16 cellular contexts compared by ENCODE assay signal in the genomic region with DNA sequence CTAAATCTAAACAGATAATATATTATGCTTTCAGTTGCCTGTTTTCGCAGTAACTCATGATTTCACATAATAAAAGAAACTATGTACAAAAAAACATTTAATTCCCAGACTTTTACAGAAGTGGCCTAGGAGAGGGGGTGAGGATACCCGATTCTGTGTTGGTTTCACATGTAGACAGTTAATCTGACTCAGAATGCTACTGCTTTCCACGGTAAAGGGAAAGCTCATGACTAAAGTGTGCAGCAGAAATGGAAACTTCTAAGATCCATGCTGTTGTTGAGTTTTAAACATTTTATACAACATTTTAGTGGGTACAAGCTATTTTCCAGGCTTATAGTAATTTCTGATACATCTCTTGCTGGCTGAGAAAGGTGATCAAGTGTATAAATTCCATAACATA.
DNase-seq lines count a peak whose midpoint lies in the region; ATAC-seq and TF ChIP-seq lines count a peak whose summit lies in the region.
"Had no signal": no experiment of that assay in that cellular context is flagged by ENCODE, and none has a peak within 500 bp of the region (broad histone marks: within the 10 kb centered on the region; RNA-seq: fewer than 3 reads in every experiment).

No MANE protein-coding gene starts in this region.

- in situ Hi-C loops in gastrocnemius medialis (cut with MboI; ENCODE audit: low sequenced_read_pairs in 4 of 4), result no loop called here

- H3K9me3 ChIP-seq in uterus, result no peaks in the 10 kb centered on the region
- H3K9me3 ChIP-seq in gastrocnemius medialis, result no peaks in the 10 kb centered on the region
- H3K9me3 ChIP-seq: HAP-1 had no signal

- ATAC-seq in GM18499 (IDR thresholded peaks at IDR 0.05; ENCODE audit: insufficient read depth, unreplicated experiment) (peak; percentile 38), GM19438 (IDR thresholded peaks at IDR 0.05; ENCODE audit: low read depth, unreplicated experiment) (peak; percentile 49), HG02938 (IDR thresholded peaks at IDR 0.05; ENCODE audit: unreplicated experiment) (peak; percentile 36), HG03520 (IDR thresholded peaks at IDR 0.05; ENCODE audit: unreplicated experiment) (peak; percentile 53), gastrocnemius medialis (no peak)
- ATAC-seq in natural killer cell treated with Interleukin-12 subunit alpha and Interleukin-12 subunit beta and Interleukin-15 and Interleukin-18, amount 100 ng/mL, for 72 hours, result no peak

- H3K27ac ChIP-seq in uterus (no peak overlapping the region), gastrocnemius medialis (no peak overlapping the region)
- H3K27ac ChIP-seq: RWPE1 had no signal

- H3K4me3 ChIP-seq in uterus, result no peak overlapping the region
- H3K4me3 ChIP-seq in gastrocnemius medialis, result no peak overlapping the region
- H3K4me3 ChIP-seq: HAP-1 had no signal

- TF ChIP-seq CTCF in uterus (IDR thresholded peaks at IDR 0.05), result no peak
- no peak for TF ChIP-seq CTCF in gastrocnemius medialis (IDR thresholded peaks at IDR 0.05 in 4 of 5, conservative IDR thresholded peaks at IDR 0.05 in 1 of 5)

- H3K4me1 ChIP-seq in uterus (no peaks in the 10 kb centered on the region), gastrocnemius medialis (no peaks in the 10 kb centered on the region)
- H3K4me1 ChIP-seq: HAP-1 had no signal

- no peak overlapping the region for H3K27ac Mint-ChIP-seq in natural killer cell treated with Interleukin-12 subunit alpha and Interleukin-12 subunit beta and Interleukin-15 and Interleukin-18, amount 100 ng/mL, for 72 hours
- H3K27ac Mint-ChIP-seq: naive B cell; stimulated activated naive B cell treated with anti-CD40 and anti-IgM and Interleukin-4, amounts not matched to agents 10 μg/mL and 1 μg/mL and 100 μg/mL, for 72 hours had no signal

- no peak overlapping the region for H3K4me3 Mint-ChIP-seq in natural killer cell treated with Interleukin-12 subunit alpha and Interleukin-12 subunit beta and Interleukin-15 and Interleukin-18, amount 100 ng/mL, for 72 hours
- H3K4me3 Mint-ChIP-seq: naive B cell had no signal

- intact Hi-C loops in uterus (cut with DNase I; ENCODE audit: low total_unique reads) (no loop called here), gastrocnemius medialis (cut with DNase I; ENCODE audit: low total_unique reads) (no loop called here)

- no peak for DNase-seq in mesenteric fat pad (ENCODE audit: low spot score)
- DNase-seq in uterus, result no peak
- DNase-seq in gastrocnemius medialis, result no peak
- DNase-seq in natural killer cell treated with Interleukin-12 subunit alpha and Interleukin-12 subunit beta and Interleukin-15 and Interleukin-18, amount 100 ng/mL, for 72 hours (ENCODE audit: low spot score), result no peak
- DNase-seq: activated CD4-positive, alpha-beta T cell treated with anti-CD3 and anti-CD28 coated beads, Interleukin-2, amount 50 U/mL, for 48 hours; activated effector memory CD4-positive, alpha-beta T cell treated with Interleukin-2 at 50 U/mL for 16 hours; kidney glomerular epithelial cell; naive B cell; stimulated activated CD4-positive, alpha-beta T cell treated with anti-CD3 and anti-CD28 coated beads, Interleukin-4, amount 100 ng/mL, for 1 hour; stimulated activated naive B cell treated with anti-CD40 and anti-IgM and Interleukin-4, amounts not matched to agents 10 μg/mL and 1 μg/mL and 100 μg/mL, for 72 hours had no signal

- H3K36me3 Mint-ChIP-seq in natural killer cell treated with Interleukin-12 subunit alpha and Interleukin-12 subunit beta and Interleukin-15 and Interleukin-18, amount 100 ng/mL, for 72 hours, result no peaks in the 10 kb centered on the region
- H3K36me3 Mint-ChIP-seq: naive B cell; stimulated activated naive B cell treated with anti-CD40 and anti-IgM and Interleukin-4, amounts not matched to agents 10 μg/mL and 1 μg/mL and 100 μg/mL, for 72 hours had no signal

- H3K27me3 ChIP-seq in uterus, result no peaks in the 10 kb centered on the region
- H3K27me3 ChIP-seq in gastrocnemius medialis, result no peaks in the 10 kb centered on the region

- H3K36me3 ChIP-seq in uterus (no peaks in the 10 kb centered on the region), gastrocnemius medialis (no peaks in the 10 kb centered on the region)
- H3K36me3 ChIP-seq: HAP-1 had no signal

- H3K4me1 Mint-ChIP-seq in natural killer cell treated with Interleukin-12 subunit alpha and Interleukin-12 subunit beta and Interleukin-15 and Interleukin-18, amount 100 ng/mL, for 72 hours (ENCODE audit: low read depth in 2 of 2), result no peaks in the 10 kb centered on the region
- H3K4me1 Mint-ChIP-seq: naive B cell had no signal

- no peaks in the 10 kb centered on the region for H3K9me3 Mint-ChIP-seq in natural killer cell treated with Interleukin-12 subunit alpha and Interleukin-12 subunit beta and Interleukin-15 and Interleukin-18, amount 100 ng/mL, for 72 hours
- H3K9me3 Mint-ChIP-seq: naive B cell; stimulated activated naive B cell treated with anti-CD40 and anti-IgM and Interleukin-4, amounts not matched to agents 10 μg/mL and 1 μg/mL and 100 μg/mL, for 72 hours had no signal

- H3K27me3 Mint-ChIP-seq in natural killer cell treated with Interleukin-12 subunit alpha and Interleukin-12 subunit beta and Interleukin-15 and Interleukin-18, amount 100 ng/mL, for 72 hours, result no peaks in the 10 kb centered on the region
- H3K27me3 Mint-ChIP-seq: naive B cell; stimulated activated naive B cell treated with anti-CD40 and anti-IgM and Interleukin-4, amounts not matched to agents 10 μg/mL and 1 μg/mL and 100 μg/mL, for 72 hours had no signal

- TF ChIP-seq POLR2A in uterus (IDR thresholded peaks at IDR 0.05) (no peak), gastrocnemius medialis (IDR thresholded peaks at IDR 0.05) (no peak)

Comparison
In these comparisons a context has a peak if more than half of its experiments do, and no peak if none do; other contexts are left out.
1. ATAC-seq: peak in GM18499 (single experiment), GM19438 (single experiment), HG02938 (single experiment) and HG03520 (single experiment); none in gastrocnemius medialis (0 of 2) and natural killer cell treated with Interleukin-12 subunit alpha and Interleukin-12 subunit beta and Interleukin-15 and Interleukin-18, amount 100 ng/mL, for 72 hours (0 of 2).